In genomic region chr9:86955003-86955402, GRCh38 we compare ENCODE assay signal across 9 cellular contexts.
"Had no signal": no experiment of that assay in that cellular context is flagged by ENCODE, and none has a peak within 500 bp of the region (broad histone marks: within the 10 kb centered on the region; RNA-seq: fewer than 3 reads in every experiment).

No MANE protein-coding gene starts in this region.

- H3K4me3 Mint-ChIP-seq: GM23338, H9, HFFc6 had no signal

- H3K4me1 ChIP-seq: HAP-1 had no signal

- H3K9me3 ChIP-seq: HAP-1 had no signal

- H3K4me1 Mint-ChIP-seq: H9 had no signal

- ATAC-seq: GM23338, HCT116 had no signal

- DNase-seq: GM23248, GOT3, H7, H9, HCEC 1CT, HFFc6 had no signal

- H3K36me3 ChIP-seq: HAP-1 had no signal

- H3K27ac Mint-ChIP-seq: GM23338, H9, HFFc6 had no signal

- H3K9me3 Mint-ChIP-seq: HFFc6 had no signal

- H3K4me3 ChIP-seq: GM23248, GM23338, HAP-1 had no signal

- H3K27ac ChIP-seq: GM23248 had no signal
